Comparison of ENCODE assay signal across 2 cellular contexts in genomic region chr1:225875044-225875822, GRCh38.
TF ChIP-seq lines count a peak whose summit lies in the region.

No MANE protein-coding gene starts in this region.

TF ChIP-seq in GM23338, 12 proteins besides CTCF, POLR2A, EP300 and RAD21:
- no peak for TF ChIP-seq REST (IDR thresholded peaks at IDR 0.05; ENCODE audit: unreplicated experiment)
- no peak for TF ChIP-seq JUNB (IDR thresholded peaks at IDR 0.05; ENCODE audit: unreplicated experiment)
- TF ChIP-seq POLR2AphosphoS5 (IDR thresholded peaks at IDR 0.05; ENCODE audit: low read depth): no peak
- no peak for TF ChIP-seq EZH2 (IDR thresholded peaks at IDR 0.05; ENCODE audit: low read depth, unreplicated experiment)
- no peak for TF ChIP-seq CREB1 (CRISPR knock-in tag; IDR thresholded peaks at IDR 0.05; ENCODE audit: low read depth)
- no peak for TF ChIP-seq STAT1 (IDR thresholded peaks at IDR 0.05; ENCODE audit: unreplicated experiment)

TF ChIP-seq in WTC11, 78 proteins besides CTCF, POLR2A, EP300 and RAD21 (continued from another document):
- TF ChIP-seq ZNF425 (CRISPR knock-in tag; conservative IDR thresholded peaks at IDR 0.05) (no peak), STAT6 (CRISPR knock-in tag; conservative IDR thresholded peaks at IDR 0.05; ENCODE audit: low read depth) (no peak), CREB1 (CRISPR knock-in tag; IDR thresholded peaks at IDR 0.05) (no peak), MLX (CRISPR knock-in tag; IDR thresholded peaks at IDR 0.05) (no peak), ZNF232 (CRISPR knock-in tag; IDR thresholded peaks at IDR 0.05) (no peak), ZMAT4 (CRISPR knock-in tag; IDR thresholded peaks at IDR 0.05) (no peak), JAZF1 (CRISPR knock-in tag; IDR thresholded peaks at IDR 0.05) (no peak)
